12 cellular contexts compared by ENCODE assay signal in the genomic region with DNA sequence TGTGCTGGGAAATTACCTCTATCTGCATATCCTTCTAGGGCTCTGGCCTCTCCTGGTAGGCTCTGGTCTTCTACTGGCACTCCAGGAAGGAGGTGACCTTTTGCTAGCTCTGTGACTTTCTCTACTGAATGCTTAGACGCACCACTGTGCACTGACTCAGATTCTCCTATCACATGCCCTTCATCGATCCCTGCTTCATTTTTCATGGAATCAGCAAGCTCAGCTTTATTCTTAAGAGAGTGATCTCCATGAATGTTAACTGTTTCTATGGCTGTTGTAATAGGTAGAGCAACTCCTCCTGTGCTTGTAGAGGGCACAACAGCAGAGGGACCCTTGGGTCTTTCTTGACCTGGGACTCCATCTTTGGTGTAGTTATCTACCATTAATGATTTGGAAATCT.
"Had no signal": no experiment of that assay in that cellular context is flagged by ENCODE, and none has a peak within 500 bp of the region (broad histone marks: within the 10 kb centered on the region; RNA-seq: fewer than 3 reads in every experiment).

No MANE protein-coding gene starts in this region.

- H3K27ac ChIP-seq: coronary artery, SJCRH30, tibial artery had no signal

- H3K27me3 ChIP-seq: SJCRH30, tibial artery had no signal

- H3K4me3 ChIP-seq: coronary artery, SJCRH30, smooth muscle cell, tibial artery had no signal

- H3K4me2 ChIP-seq: smooth muscle cell had no signal

- H3K9me3 ChIP-seq: SJCRH30, tibial artery had no signal

- ATAC-seq: activated T-cell treated with anti-CD3 and anti-CD28 coated beads, Interleukin-2, amount 50 U/mL, for 4 hours had no signal

- DNase-seq: activated CD4-positive, alpha-beta memory T cell treated with anti-CD3 and anti-CD28 coated beads for 36 hours; activated gamma-delta T cell treated with Interleukin-2 at 50 U/mL for 16 hours; activated naive CD8-positive, alpha-beta T cell treated with anti-CD3 and anti-CD28 coated beads, Interleukin-2, amount 10 ng/mL, durations not matched to agents 7 days and 5 days; activated T-cell treated with anti-CD3 and anti-CD28 coated beads, Interleukin-2, amount 50 U/mL, for 4 hours; anterior cingulate cortex; effector CD4-positive, alpha-beta T cell; SJCRH30; SW 1271; T1000; tibial artery had no signal

- H3K4me1 ChIP-seq: SJCRH30, tibial artery had no signal
